ENCODE assay signal across 8 cellular contexts in genomic region chr10:119080521-119081259, GRCh38. TPM values are rescaled to one million over a fixed set of nuclear protein-coding genes. Genes with fewer than 3 reads are reported as not detected.
A peak's percentile ranks its signal among the peaks of the same experiment; 100 is the strongest.
DNase-seq lines count a peak whose midpoint lies in the region; ATAC-seq, FAIRE-seq and TF ChIP-seq lines count a peak whose summit lies in the region.

EIF3A (minus strand) TSS chr10:119080817; CDS start chr10:119080676, 141 bp downstream.

- H2BK120ac ChIP-seq in H1 (replicated peaks; ENCODE audit: low read depth, low read length) (peak within 1 kb of the TSS; percentile 87), mesenchymal stem cell (ENCODE audit: low read depth, low read length) (peak within 1 kb of the TSS; percentile 58)

- peak within 1 kb of the TSS; percentile 64 for H3K4me3 ChIP-seq in CD8-positive, alpha-beta T cell (ENCODE audit: low read depth, low read length)
- H3K4me3 ChIP-seq in H1 (ENCODE audit: extremely low read depth in 1 of 4, insufficient read depth in 2 of 4, low read depth in 3 of 4, low read length in 4 of 4) (peak within 1 kb of the TSS; percentile 77 to 96 (median 90)), mesenchymal stem cell (ENCODE audit: insufficient read depth in 1 of 2, low read depth in 1 of 2, low read length in 2 of 2) (peak within 1 kb of the TSS; percentile 84 to 87)

- 0 out of 2 replicates have a peak within 1 kb of the TSS, but pooled peaks have one; percentile 12 for H2BK12ac ChIP-seq in H1 (ENCODE audit: low read depth, low read length)
- peak within 1 kb of the TSS in 1 of 2 experiments; percentile 71 for H2BK12ac ChIP-seq in mesenchymal stem cell (ENCODE audit: low read length in 2 of 2)

- peak within 1 kb of the TSS; percentile 87; the same call in 1 of the 2 replicates for H2AFZ ChIP-seq in H1 (ENCODE audit: low read length)
- peak within 1 kb of the TSS; percentile 63 for H2AFZ ChIP-seq in mesenchymal stem cell (ENCODE audit: low read depth, low read length)

- no peak for TF ChIP-seq CTCF in CD8-positive, alpha-beta T cell (IDR thresholded peaks at IDR 0.05)
- no peak for TF ChIP-seq CTCF in H1 (IDR thresholded peaks at IDR 0.05; ENCODE audit: control extremely low read depth in 1 of 3, insufficient read depth in 1 of 3, low read depth in 1 of 3, low read length in 3 of 3)

- peak within 1 kb of the TSS; percentile 97 for H3K27ac Mint-ChIP-seq in CD8-positive, alpha-beta T cell

- no peaks in the 10 kb centered on the region for H3K27me3 Mint-ChIP-seq in CD8-positive, alpha-beta T cell (ENCODE audit: low read depth)

- H3K27me3 ChIP-seq in CD8-positive, alpha-beta T cell (ENCODE audit: insufficient read depth, low read length): no peaks in the 10 kb centered on the region
- H3K27me3 ChIP-seq in H1 (replicated peaks in 1 of 4; ENCODE audit: control insufficient read depth in 3 of 4, extremely low read depth in 1 of 4, insufficient read depth in 3 of 4, low read length in 3 of 4): no peaks in the 10 kb centered on the region
- no peaks in the 10 kb centered on the region for H3K27me3 ChIP-seq in mesenchymal stem cell (ENCODE audit: control insufficient read depth in 1 of 2, insufficient read depth in 1 of 2, low read length in 2 of 2)

- TF ChIP-seq EP300 in H1 (IDR thresholded peaks at IDR 0.05; ENCODE audit: borderline replicate concordance in 1 of 2, low read depth in 2 of 2, low read length in 2 of 2): no peak

- peak; percentile 72 for ATAC-seq in CD8-positive, alpha-beta T cell
- ATAC-seq in GM19438 (IDR thresholded peaks at IDR 0.05; ENCODE audit: low read depth, unreplicated experiment): peak; percentile 76
- peak; percentile 76 for ATAC-seq in HG03571 (IDR thresholded peaks at IDR 0.05; ENCODE audit: unreplicated experiment)

- H3K4ac ChIP-seq in H1 (replicated peaks; ENCODE audit: insufficient read length, low read depth, low read length) (peak within 1 kb of the TSS; percentile 85), mesenchymal stem cell (ENCODE audit: low read depth in 1 of 2, low read length in 2 of 2) (peak within 1 kb of the TSS; percentile 89 to 100)

- peaks cover 45% of the 10 kb centered on the region for H3K4me1 Mint-ChIP-seq in CD8-positive, alpha-beta T cell (ENCODE audit: low read depth)

- intact Hi-C loops in CD8-positive, alpha-beta T cell (cut with DNase I, micrococcal nuclease): loop anchor here (1.0 to 10.0 kb wide), 11 partner anchors 10 to 792 kb away; partner anchors contain the start of genes SFXN4 (in 2 of the 2), BAG3 (in 1 of the 2), DENND10 (in 1 of the 2) and FAM204A (in 1 of the 2)

- H3K56ac ChIP-seq in H1 (replicated peaks; ENCODE audit: insufficient read length, low read depth, low read length): peak within 1 kb of the TSS; percentile 95

- peaks cover 12 to 15% of the 10 kb centered on the region in 2 experiments for H4K20me1 ChIP-seq in H1 (replicated peaks in 1 of 2; ENCODE audit: control insufficient read depth in 1 of 2, insufficient read depth in 2 of 2, low read length in 2 of 2)

- peak; percentile 93 for TF ChIP-seq POLR2A in H1 (IDR thresholded peaks at IDR 0.05; ENCODE audit: control extremely low read depth in 1 of 2, low read depth in 2 of 2, low read length in 2 of 2)

- H3K4me3 Mint-ChIP-seq in CD8-positive, alpha-beta T cell: peak within 1 kb of the TSS; percentile 94

- peaks cover 11% of the 10 kb centered on the region for H3K23me2 ChIP-seq in H1 (ENCODE audit: low read depth, low read length)

- H3K9ac ChIP-seq in H1 (replicated peaks in 1 of 4; ENCODE audit: extremely low read depth in 1 of 4, low read depth in 3 of 4, low read length in 3 of 4) (peak within 1 kb of the TSS; percentile 97 to 100 (median 98)), mesenchymal stem cell (ENCODE audit: low read length) (peak within 1 kb of the TSS; percentile 100)

- no peak within 1 kb of the TSS for H2AK5ac ChIP-seq in H1 (ENCODE audit: low read depth, low read length)
- H2AK5ac ChIP-seq in mesenchymal stem cell (ENCODE audit: low read length, severe bottlenecking): peak within 1 kb of the TSS; percentile 89

- no peak within 1 kb of the TSS for H3K14ac ChIP-seq in H1 (ENCODE audit: insufficient read length)
- H3K14ac ChIP-seq in mesenchymal stem cell (ENCODE audit: low read length in 2 of 2): peak within 1 kb of the TSS in 1 of 2 experiments; percentile 99

- H3K9me3 ChIP-seq in CD8-positive, alpha-beta T cell (ENCODE audit: low read length): no peaks in the 10 kb centered on the region
- H3K9me3 ChIP-seq in H1 (ENCODE audit: insufficient read depth in 2 of 2, low read depth in 1 of 2, low read length in 1 of 2) (no peaks in the 10 kb centered on the region), mesenchymal stem cell (ENCODE audit: control insufficient read depth, low read length) (no peaks in the 10 kb centered on the region)

- WGBS in H1 (ENCODE audit: extremely low coverage in 1 of 2, insufficient coverage in 1 of 2, insufficient read length in 1 of 2, insufficient replicate concordance in 2 of 2, low coverage in 1 of 2, low lambda C conversion rate in 2 of 2, missing lambda C conversion rate in 1 of 2), 2 experiments: 1% methylated on average over 55 of the region's 74 CpGs; no CpG with 5 or more reads in 1 of the 2 experiments
- WGBS in mesenchymal stem cell: under 1% methylated on average over 67 of the region's 74 CpGs

- H4K91ac ChIP-seq in H1 (replicated peaks; ENCODE audit: insufficient read length, low read length) (peak within 1 kb of the TSS; percentile 97), mesenchymal stem cell (ENCODE audit: low read length) (peak within 1 kb of the TSS; percentile 67)

- H2BK15ac ChIP-seq in H1 (ENCODE audit: low read length) (no peak within 1 kb of the TSS), mesenchymal stem cell (ENCODE audit: low read depth, poor library complexity, severe bottlenecking) (peak within 1 kb of the TSS; percentile 55)

- H2BK5ac ChIP-seq in H1 (ENCODE audit: low read depth, low read length) (peak within 1 kb of the TSS; percentile 83), mesenchymal stem cell (ENCODE audit: low read depth, low read length, poor library complexity, severe bottlenecking) (peak within 1 kb of the TSS; percentile 81)

- peak within 1 kb of the TSS; percentile 99 for H4K8ac ChIP-seq in H1 (ENCODE audit: extremely low read depth, insufficient read depth, low read length)
- H4K8ac ChIP-seq in mesenchymal stem cell (ENCODE audit: low read length): peak within 1 kb of the TSS; percentile 94

- H3K27ac ChIP-seq in CD8-positive, alpha-beta T cell (ENCODE audit: low read depth, low read length): peak within 1 kb of the TSS; percentile 82
- H3K27ac ChIP-seq in H1 (ENCODE audit: low read depth, low read length): peak within 1 kb of the TSS; percentile 97
- peak within 1 kb of the TSS; percentile 92 for H3K27ac ChIP-seq in mesenchymal stem cell (ENCODE audit: low read length, poor library complexity, severe bottlenecking)

- H3K79me1 ChIP-seq in H1 (ENCODE audit: low read depth, low read length): no peaks in the 10 kb centered on the region
- H3K79me1 ChIP-seq in mesenchymal stem cell (replicated peaks; ENCODE audit: low read length, poor library complexity, severe bottlenecking): peaks cover 1% of the 10 kb centered on the region

- TF ChIP-seq RAD21 in H1 (IDR thresholded peaks at IDR 0.05 in 1 of 2, conservative IDR thresholded peaks at IDR 0.05 in 1 of 2; ENCODE audit: low read depth in 2 of 2, low read length in 2 of 2): no peak

- CTCF ChIA-PET in CD8-positive, alpha-beta T cell (lab: Charles Lee): interaction anchor here (0.6 kb wide), 1 partner anchor 479 kb away, joined by 3 read pairs; no protein-coding TSS in a partner anchor
- CTCF ChIA-PET in H1 (lab: Charles Lee; ENCODE audit: partially characterized antibody): no interaction called here

- H4K5ac ChIP-seq in H1 (ENCODE audit: insufficient read length, low read depth, low read length): peak within 1 kb of the TSS; percentile 96

- FAIRE-seq in H1 (lab: Jason Lieb, UNC): peak; percentile 48

- H3K4me2 ChIP-seq in H1 (ENCODE audit: insufficient read depth in 1 of 2, low read depth in 2 of 2, low read length in 2 of 2): peak within 1 kb of the TSS; percentile 71 to 73
- peak within 1 kb of the TSS; percentile 67 for H3K4me2 ChIP-seq in mesenchymal stem cell (ENCODE audit: low read length, poor library complexity, severe bottlenecking)

- H3K18ac ChIP-seq in H1 (ENCODE audit: extremely low read depth, low read length) (peak within 1 kb of the TSS; percentile 78), mesenchymal stem cell (ENCODE audit: low read depth in 1 of 2, low read length in 2 of 2) (peak within 1 kb of the TSS; percentile 88 to 99)

- H2BK20ac ChIP-seq in H1 (ENCODE audit: low read length): no peak within 1 kb of the TSS

- H3K9me3 Mint-ChIP-seq in CD8-positive, alpha-beta T cell: no peaks in the 10 kb centered on the region

- H3K36me3 ChIP-seq in CD8-positive, alpha-beta T cell (ENCODE audit: insufficient read depth, low read length): no peaks in the 10 kb centered on the region
- H3K36me3 ChIP-seq in H1 (ENCODE audit: control insufficient read depth in 2 of 4, insufficient read depth in 4 of 4, low read length in 3 of 4) (peaks cover 0 to 6% (median 0%) of the 10 kb centered on the region in 4 experiments; a peak in 1 of 8 replicates), mesenchymal stem cell (ENCODE audit: control insufficient read depth in 1 of 2, insufficient read depth in 2 of 2, low read depth in 1 of 2, low read length in 2 of 2) (peaks cover 0 to 5% of the 10 kb centered on the region in 2 experiments)

- POLR2A ChIA-PET in CD8-positive, alpha-beta T cell (lab: Charles Lee): interaction anchor here (0.8 to 2.3 kb wide), 7 partner anchors 10 to 103 kb away, joined by 3 to 12 read pairs (median 4); partner anchors contain the start of gene DENND10
- POLR2A ChIA-PET in H1 (lab: Charles Lee; ENCODE audit: partially characterized antibody): interaction anchor here (0.5 to 4.2 kb wide), 16 partner anchors 9 to 792 kb away, joined by 3 to 30 read pairs (median 4); partner anchors contain the start of genes DENND10, MCMBP and NANOS1

- H3K36me3 Mint-ChIP-seq in CD8-positive, alpha-beta T cell: peaks cover 26% of the 10 kb centered on the region

- peaks cover 45 to 52% of the 10 kb centered on the region in 2 experiments for H3K79me2 ChIP-seq in H1 (ENCODE audit: control insufficient read depth in 1 of 2, insufficient read depth in 2 of 2, low read length in 2 of 2)

- H3K23ac ChIP-seq in H1 (ENCODE audit: insufficient read length): no peak within 1 kb of the TSS
- H3K23ac ChIP-seq in mesenchymal stem cell (ENCODE audit: low read length in 2 of 2): peak within 1 kb of the TSS; percentile 42 to 98

- peaks cover 24% of the 10 kb centered on the region for H3K4me1 ChIP-seq in CD8-positive, alpha-beta T cell (ENCODE audit: insufficient read depth, low read length)
- H3K4me1 ChIP-seq in H1 (replicated peaks in 1 of 4; ENCODE audit: control insufficient read depth in 3 of 4, insufficient read depth in 4 of 4, low read length in 3 of 4): peaks cover 0 to 3% (median 0%) of the 10 kb centered on the region in 4 experiments; a peak in 2 of 7 replicates
- no peaks in the 10 kb centered on the region for H3K4me1 ChIP-seq in mesenchymal stem cell (ENCODE audit: control insufficient read depth, insufficient read depth, low read depth, low read length)

- peak; percentile 85 to 95 (median 89) for DNase-seq in CD8-positive, alpha-beta T cell
- DNase-seq in NOMO-1 treated with DMSO at 0.1 percent for 48 hours (lab: John Stamatoyannopoulos, UW; ENCODE audit: unreplicated experiment): peak; percentile 87
- DNase-seq in activated CD8-positive, alpha-beta memory T cell treated with anti-CD3 and anti-CD28 coated beads for 4 hours (ENCODE audit: low read depth in 2 of 2): peak; percentile 80 to 81
- DNase-seq in H1 (ENCODE audit: low read depth in 1 of 2, low spot score in 2 of 2): peak; percentile 71 to 94
- DNase-seq in mesenchymal stem cell: peak; percentile 93
- DNase-seq in stimulated activated CD8-positive, alpha-beta memory T cell treated with anti-CD3 and anti-CD28 coated beads, Interleukin-12 subunit alpha, Interleukin-12 subunit beta, amount 100 ng/mL, for 24 hours (ENCODE audit: extremely low read depth): peak; percentile 87

RNA-seq across cellular contexts. Expression of gene EIF3A, which starts in this region (rescaled TPM):
- total RNA-seq in CD8-positive, alpha-beta T cell: 100 to 1,000 TPM; 121 to 128 TPM
- total RNA-seq in H1 (2021; fragmentation: NEBNext Ultra II Directional; extraction: Animal tissue kit (Norgen Biotek cat#: 25700)): 209 and 210 TPM in 2 replicates
- 26.8 and 33.5 TPM in 2 replicates for polyA plus RNA-seq in H1 (2011; rRNA removed)
- polyA plus RNA-seq in H1 (2011; cell fraction: cytosol; rRNA removed): 50.5 TPM
- polyA plus RNA-seq in H1 (2011; cell fraction: nucleus; rRNA removed): 46.8 TPM
- polyA plus RNA-seq in H1 (2012, experiment 1 of 2): 164 to 230 TPM (median 189 TPM) in 4 replicates
- polyA plus RNA-seq in H1 (2012, experiment 2 of 2): 9.9 TPM
- 159 TPM for polyA plus RNA-seq in H1 (2013, experiment 1 of 2)
- 182 TPM for polyA plus RNA-seq in H1 (2013, experiment 2 of 2)
- 82.5 and 124 TPM in 2 replicates for polyA minus RNA-seq in H1 (2011; rRNA and poly(A)+ RNA removed)
- 103 TPM for polyA minus RNA-seq in H1 (2011; cell fraction: cytosol; rRNA and poly(A)+ RNA removed)
- 125 TPM for polyA minus RNA-seq in H1 (2011; cell fraction: nucleus; rRNA and poly(A)+ RNA removed)
- polyA plus RNA-seq in mesenchymal stem cell (2013, experiment 1 of 2): 129 TPM
- polyA plus RNA-seq in mesenchymal stem cell (2013, experiment 2 of 2): 127 TPM

Comparison
In these comparisons a context has a peak if more than half of its experiments do, and no peak if none do; other contexts are left out.
1. Peak in every context shown above with its lines: DNase-seq, ATAC-seq, H3K4me3 ChIP-seq and H3K27ac ChIP-seq.